8 cellular contexts compared by ENCODE assay signal in the genomic region with DNA sequence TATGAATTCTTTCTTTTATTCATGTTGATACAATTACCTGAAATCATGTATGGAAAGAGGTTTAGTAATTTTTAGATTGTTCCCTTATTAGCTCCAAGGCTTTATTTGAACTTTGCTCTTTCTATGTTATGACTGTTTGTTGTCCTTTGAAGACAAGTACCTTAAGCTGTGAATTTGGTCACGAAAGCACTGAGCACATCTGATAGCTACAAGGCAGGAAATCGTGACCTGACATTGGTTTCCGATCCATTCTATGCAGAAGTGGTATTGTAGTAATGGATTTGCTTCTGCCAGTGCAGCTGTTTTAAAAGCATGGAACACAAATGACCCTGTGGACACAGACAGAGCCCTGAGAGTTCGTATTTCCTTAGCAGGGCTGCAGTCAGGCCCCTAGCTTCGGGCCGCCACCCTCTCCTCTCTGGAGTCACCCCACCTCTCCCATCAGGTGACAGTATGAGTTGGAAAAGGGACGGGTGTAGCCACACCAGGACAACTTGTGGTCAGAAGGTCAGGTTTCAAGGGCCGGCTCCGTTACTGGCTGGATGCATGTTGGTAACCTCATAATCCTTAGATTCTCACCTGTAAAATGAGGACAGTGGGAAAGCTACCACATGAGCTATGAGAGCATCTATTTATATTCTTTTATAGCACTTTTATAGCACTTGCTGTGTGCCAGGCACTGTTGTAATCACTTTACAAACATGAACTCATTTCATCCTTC.
DNase-seq lines count a peak whose midpoint lies in the region; ATAC-seq and TF ChIP-seq lines count a peak whose summit lies in the region.

No MANE protein-coding gene starts in this region.

- TF ChIP-seq CTCF in gastroesophageal sphincter (IDR thresholded peaks at IDR 0.05) = no peak
- TF ChIP-seq CTCF in sigmoid colon (IDR thresholded peaks at IDR 0.05) = no peak

- H3K4me3 ChIP-seq in gastroesophageal sphincter (no peak overlapping the region), sigmoid colon (no peak overlapping the region), MG63 (no peak overlapping the region)

- H3K9me3 ChIP-seq in gastroesophageal sphincter = no peaks in the 10 kb centered on the region
- no peaks in the 10 kb centered on the region for H3K9me3 ChIP-seq in sigmoid colon
- no peaks in the 10 kb centered on the region for H3K9me3 ChIP-seq in MG63

- H3K4me1 ChIP-seq in gastroesophageal sphincter (peaks cover 12 to 66% (median 20%) of the 10 kb centered on the region in 3 donors), sigmoid colon (peaks cover 0 to 73% (median 56%) of the 10 kb centered on the region in 4 donors)

- intact Hi-C loops in sigmoid colon (cut with DNase I) = loop anchor here (5.0 kb wide), 1 partner anchor 69 kb away; a partner anchor contains a TSS

- H3K36me3 ChIP-seq in gastroesophageal sphincter (no peaks in the 10 kb centered on the region), sigmoid colon (no peaks in the 10 kb centered on the region), MG63 (no peaks in the 10 kb centered on the region)

- peak; percentile 21 for DNase-seq in DMS153 (lab: John Stamatoyannopoulos, UW)
- DNase-seq in DMS153 treated with DMSO at 0.1 percent for 48 hours (lab: John Stamatoyannopoulos, UW; ENCODE audit: unreplicated experiment) = no peak
- DNase-seq in M059J (ENCODE audit: low read depth) = peak; percentile 44
- DNase-seq in sigmoid colon = no peak
- DNase-seq in MG63 = no peak
- DNase-seq in stimulated activated CD4-positive, alpha-beta T cell treated with anti-CD3 and anti-CD28 coated beads, Interleukin-1b, Interleukin-23, amount 100 ng/mL, for 48 hours = no peak
- DNase-seq in NCI-H524 treated with DMSO at 0.1 percent for 48 hours (lab: John Stamatoyannopoulos, UW) = no peak

- no peak for ATAC-seq in gastroesophageal sphincter

- H3K27ac ChIP-seq in gastroesophageal sphincter = peak overlapping the region in 3 of 4 donors; percentile 5 to 8 (median 6)
- H3K27ac ChIP-seq in sigmoid colon = peak overlapping the region; percentile 2 to 72 (median 62)

- no peak for TF ChIP-seq POLR2A in gastroesophageal sphincter (IDR thresholded peaks at IDR 0.05)
- no peak for TF ChIP-seq POLR2A in sigmoid colon (IDR thresholded peaks at IDR 0.05)

- H3K27me3 ChIP-seq in gastroesophageal sphincter (no peaks in the 10 kb centered on the region), sigmoid colon (no peaks in the 10 kb centered on the region), MG63 (no peaks in the 10 kb centered on the region)

- 75% methylated on average over 7 to 8 of the region's 9 CpGs for WGBS in gastroesophageal sphincter (ENCODE audit: low coverage in 1 of 2), 2 donors
- WGBS in sigmoid colon, 2 donors = 12 to 38% methylated on average over 9 of the region's 9 CpGs

- TF ChIP-seq EP300 in gastroesophageal sphincter (IDR thresholded peaks at IDR 0.05) (no peak), sigmoid colon (IDR thresholded peaks at IDR 0.05) (peak in 3 of 4 donors; percentile 59 to 85 (median 62))

Comparison
In these comparisons a context has a peak if more than half of its experiments do, and no peak if none do; other contexts are left out.
1. DNase-seq: peak in DMS153 (single experiment) and M059J (single experiment); none in DMS153 treated with DMSO at 0.1 percent for 48 hours (single experiment), sigmoid colon (single experiment), MG63 (single experiment), stimulated activated CD4-positive, alpha-beta T cell treated with anti-CD3 and anti-CD28 coated beads, Interleukin-1b, Interleukin-23, amount 100 ng/mL, for 48 hours (single experiment) and NCI-H524 treated with DMSO at 0.1 percent for 48 hours (single experiment).